In the genomic region with DNA sequence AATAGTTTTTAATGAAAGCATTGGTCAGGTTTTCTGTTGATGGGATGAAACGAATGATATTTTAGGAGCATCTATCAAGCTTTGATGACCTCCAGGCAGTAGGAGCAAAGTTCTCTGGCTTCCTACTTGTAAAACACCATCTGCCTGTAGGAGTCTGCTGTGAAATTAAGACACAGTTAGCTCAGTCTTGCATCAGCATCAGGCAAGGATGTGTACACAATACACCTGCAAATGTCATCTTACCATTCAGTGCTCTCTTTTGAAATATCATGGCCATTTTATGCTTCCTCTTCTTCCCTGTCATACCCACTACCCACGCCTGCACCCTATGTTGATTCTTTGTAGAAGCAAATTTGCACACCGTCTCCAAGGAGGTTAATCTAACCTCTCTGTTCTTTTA, we compare ENCODE assay signal across 28 cellular contexts. TPM values are rescaled to one million over a fixed set of nuclear protein-coding genes. Genes with fewer than 3 reads are reported as not detected.
DNase-seq lines count a peak whose midpoint lies in the region; ATAC-seq and TF ChIP-seq lines count a peak whose summit lies in the region.
"Had no signal": no experiment of that assay in that cellular context is flagged by ENCODE, and none has a peak within 500 bp of the region (broad histone marks: within the 10 kb centered on the region; RNA-seq: fewer than 3 reads in every experiment).

No MANE protein-coding gene starts in this region.

- H3K36me3 ChIP-seq in Panc1 (ENCODE audit: control insufficient read depth, insufficient read depth, low read length), result no peaks in the 10 kb centered on the region
- no peaks in the 10 kb centered on the region for H3K36me3 ChIP-seq in aorta (ENCODE audit: control insufficient read depth in 1 of 2, insufficient read depth in 2 of 2, low read length in 1 of 2)
- H3K36me3 ChIP-seq: BE2C, Peyer's patch had no signal

- H3K27ac ChIP-seq in Panc1 (ENCODE audit: low read length) (peak overlapping the region; percentile 30; the same call in 1 of the 2 replicates), aorta (ENCODE audit: low read depth in 1 of 2, low read length in 2 of 2) (no peak overlapping the region)
- H3K27ac ChIP-seq: Peyer's patch had no signal

- DNase-seq in stimulated activated naive CD8-positive, alpha-beta T cell treated with anti-CD3 and anti-CD28 coated beads, Interleukin-15, amount 100 ng/mL, for 72 hours, result no peak
- DNase-seq in stimulated activated naive CD8-positive, alpha-beta T cell treated with anti-CD3 and anti-CD28 coated beads, Interleukin-15, Interleukin-2, amounts not matched to agents 100 U/mL and 50 U/mL, for 24 hours, result no peak
- peak; percentile 25 for DNase-seq in MV-4-11 (lab: John Stamatoyannopoulos, UW)
- DNase-seq in Panc1 (ENCODE audit: low read depth, low spot score), result no peak
- no peak for DNase-seq in aorta
- DNase-seq in NCI-H1436 treated with DMSO at 0.1 percent for 48 hours (lab: John Stamatoyannopoulos, UW), result no peak
- DNase-seq: ACHN; activated CD4-positive, alpha-beta T cell treated with anti-CD3 and anti-CD28 coated beads, Interleukin-2, amount 10 ng/mL, durations not matched to agents 7 days and 5 days; activated gamma-delta T cell; activated T-cell treated with anti-CD3 and anti-CD28 coated beads, Interleukin-2, amount 50 U/mL, for 24 hours; BE2C; caudate nucleus; effector memory CD8-positive, alpha-beta T cell; GOT3; left colon; mucosa of descending colon; natural killer cell; NCI-H146; NCI-H510A treated with DMSO at 0.1 percent for 48 hours; NK-92 treated with Interleukin-12 subunit alpha and Interleukin-12 subunit beta, amount 100 ng/mL, for 24 hours; Peyer's patch; SHP77 treated with DMSO at 0.1 percent for 48 hours; stimulated activated CD4-positive, alpha-beta T cell treated with anti-CD3 and anti-CD28 coated beads, Interleukin-4, amount 100 ng/mL, for 1 hour; substantia nigra; T1000; trophoblast cell had no signal

- POLR2A ChIA-PET in Panc1 (lab: Charles Lee), result no interaction called here

- H3K4me1 ChIP-seq in Panc1 (ENCODE audit: control insufficient read depth, insufficient read depth, low read length) (peaks cover 27% of the 10 kb centered on the region), aorta (ENCODE audit: control insufficient read depth in 1 of 2, insufficient read depth in 2 of 2, low read length in 2 of 2) (peaks cover 0 to 8% of the 10 kb centered on the region in 2 donors)

- in situ Hi-C loops in Panc1 (cut with HindIII; ENCODE audit: low pct_unique_long_range_greater_than_20kb, low sequenced_read_pairs), result no loop called here

- H3K4me1 Mint-ChIP-seq in stimulated activated naive CD8-positive, alpha-beta T cell treated with anti-CD3 and anti-CD28 coated beads, Interleukin-15, amount 100 ng/mL, for 72 hours, result peaks cover 59% of the 10 kb centered on the region
- H3K4me1 Mint-ChIP-seq: natural killer cell had no signal

- no peak for TF ChIP-seq CTCF in Panc1 (IDR thresholded peaks at IDR 0.05)

- intact Hi-C loops in Panc1 (cut with micrococcal nuclease; ENCODE audit: unreplicated experiment) (no loop called here), aorta (cut with DNase I) (loop anchor here in 1 of 2 donors (5.0 to 10.0 kb wide), 2 partner anchors 112 to 155 kb away; partner anchors contain the start of gene NMD3)

- peak; percentile 62 for ATAC-seq in stimulated activated naive CD8-positive, alpha-beta T cell treated with anti-CD3 and anti-CD28 coated beads, Interleukin-15, amount 100 ng/mL, for 72 hours
- ATAC-seq in stimulated activated naive CD8-positive, alpha-beta T cell treated with anti-CD3 and anti-CD28 coated beads, Interleukin-15, Interleukin-2, amounts not matched to agents 100 U/mL and 50 U/mL, for 24 hours, result no peak
- ATAC-seq in Panc1, result no peak
- ATAC-seq in aorta (ENCODE audit: low FRiP score), result no peak
- no peak for ATAC-seq in HG03354 (IDR thresholded peaks at IDR 0.05; ENCODE audit: poor library complexity, severe bottlenecking, unreplicated experiment)
- no peak for ATAC-seq in GM19467 (IDR thresholded peaks at IDR 0.05; ENCODE audit: unreplicated experiment)
- ATAC-seq: effector memory CD8-positive, alpha-beta T cell; left colon; mucosa of descending colon; natural killer cell had no signal

- H3K4me3 ChIP-seq in Panc1 (ENCODE audit: low read depth in 2 of 2, low read length in 2 of 2) (no peak overlapping the region), aorta (ENCODE audit: low read length in 2 of 2) (no peak overlapping the region)
- H3K4me3 ChIP-seq: mucosa of descending colon, Peyer's patch had no signal

- CTCF ChIA-PET in Panc1 (lab: Charles Lee), result no interaction called here

- no peaks in the 10 kb centered on the region for H3K27me3 Mint-ChIP-seq in stimulated activated naive CD8-positive, alpha-beta T cell treated with anti-CD3 and anti-CD28 coated beads, Interleukin-15, amount 100 ng/mL, for 72 hours
- H3K27me3 Mint-ChIP-seq: activated CD4-positive, alpha-beta T cell treated with anti-CD3 and anti-CD28 coated beads, Interleukin-2, amount 10 ng/mL, durations not matched to agents 7 days and 5 days; activated T-cell treated with anti-CD3 and anti-CD28 coated beads, Interleukin-2, amount 50 U/mL, for 24 hours; effector memory CD8-positive, alpha-beta T cell had no signal

- H3K27ac Mint-ChIP-seq in stimulated activated naive CD8-positive, alpha-beta T cell treated with anti-CD3 and anti-CD28 coated beads, Interleukin-15, amount 100 ng/mL, for 72 hours, result peak overlapping the region; percentile 81 to 94
- H3K27ac Mint-ChIP-seq: activated CD4-positive, alpha-beta T cell treated with anti-CD3 and anti-CD28 coated beads, Interleukin-2, amount 10 ng/mL, durations not matched to agents 7 days and 5 days; activated T-cell treated with anti-CD3 and anti-CD28 coated beads, Interleukin-2, amount 50 U/mL, for 24 hours; effector memory CD8-positive, alpha-beta T cell; natural killer cell had no signal

- H3K27me3 ChIP-seq in Panc1 (ENCODE audit: control insufficient read depth, insufficient read depth, low read length) (no peaks in the 10 kb centered on the region), aorta (ENCODE audit: control insufficient read depth in 1 of 2, insufficient read depth in 2 of 2, low read length in 1 of 2) (no peaks in the 10 kb centered on the region)
- H3K27me3 ChIP-seq: BE2C, Peyer's patch had no signal

- no TSS peak for BruUV-seq in Panc1 (replicated peaks; lab: Mats Ljungman, UMichigan)

- H3K4me3 Mint-ChIP-seq in stimulated activated naive CD8-positive, alpha-beta T cell treated with anti-CD3 and anti-CD28 coated beads, Interleukin-15, amount 100 ng/mL, for 72 hours, result no peak overlapping the region
- H3K4me3 Mint-ChIP-seq: activated CD4-positive, alpha-beta T cell treated with anti-CD3 and anti-CD28 coated beads, Interleukin-2, amount 10 ng/mL, durations not matched to agents 7 days and 5 days; activated T-cell treated with anti-CD3 and anti-CD28 coated beads, Interleukin-2, amount 50 U/mL, for 24 hours; effector memory CD8-positive, alpha-beta T cell; natural killer cell had no signal

- 87% methylated on average over 3 of the region's 3 CpGs for WGBS in aorta, 2 donors

- H3K9me3 ChIP-seq in Panc1 (ENCODE audit: control insufficient read depth, insufficient read depth, low read depth, low read length) (no peaks in the 10 kb centered on the region), aorta (ENCODE audit: control insufficient read depth, low read length) (no peaks in the 10 kb centered on the region)
- H3K9me3 ChIP-seq: BE2C, mucosa of descending colon, Peyer's patch had no signal

- no peaks in the 10 kb centered on the region for H3K9me3 Mint-ChIP-seq in stimulated activated naive CD8-positive, alpha-beta T cell treated with anti-CD3 and anti-CD28 coated beads, Interleukin-15, amount 100 ng/mL, for 72 hours
- H3K9me3 Mint-ChIP-seq: activated T-cell treated with anti-CD3 and anti-CD28 coated beads, Interleukin-2, amount 50 U/mL, for 24 hours; effector memory CD8-positive, alpha-beta T cell; natural killer cell had no signal

RNA-seq across cellular contexts. Expression of gene B3GALNT1, which starts 38.2 kb away (rescaled TPM):
- 31.1 TPM for total RNA-seq in Panc1 (2021; ENCODE audit: unreplicated experiment)
- 26.5 TPM for polyA plus RNA-seq in Panc1 (2012; ENCODE audit: insufficient read length)
- total RNA-seq in aorta, result 10 to 100 TPM; 11.8 to 19.2 TPM
- polyA plus RNA-seq in aorta, result 10 to 100 TPM in 1 of 2 donors, 1 to 10 TPM in 1; 8.8 to 14.8 TPM
